8 cellular contexts compared by ENCODE assay signal in genomic region chr14:45251912-45252311, GRCh38. TPM values are rescaled to one million over a fixed set of nuclear protein-coding genes. Genes with fewer than 3 reads are reported as not detected.
A peak's percentile ranks its signal among the peaks of the same experiment; 100 is the strongest.
DNase-seq lines count a peak whose midpoint lies in the region; ATAC-seq, FAIRE-seq and TF ChIP-seq lines count a peak whose summit lies in the region.

No MANE protein-coding gene starts in this region.

- H2BK20ac ChIP-seq in H1 (ENCODE audit: low read length): no peak overlapping the region

- peaks cover 16% of the 10 kb centered on the region for H3F3A ChIP-seq in DOHH2 (ENCODE audit: control insufficient read depth, insufficient read depth)

- H3K79me1 ChIP-seq in H1 (ENCODE audit: low read depth, low read length): no peaks in the 10 kb centered on the region; the same call in 1 of the 2 replicates

- H2AK5ac ChIP-seq in H1 (ENCODE audit: low read depth, low read length): no peak overlapping the region

- WGBS in H1 (ENCODE audit: extremely low coverage in 1 of 2, insufficient coverage in 1 of 2, insufficient read length in 1 of 2, insufficient replicate concordance in 2 of 2, low coverage in 1 of 2, low lambda C conversion rate in 2 of 2, missing lambda C conversion rate in 1 of 2), 2 experiments: 39% methylated on average over 5 of the region's 5 CpGs; no CpG with 5 or more reads in 1 of the 2 experiments

- no peak overlapping the region for H4K8ac ChIP-seq in H1 (ENCODE audit: extremely low read depth, insufficient read depth, low read length)

- no peak overlapping the region for H4K5ac ChIP-seq in H1 (ENCODE audit: insufficient read length, low read depth, low read length)

- H4K20me1 ChIP-seq in DOHH2 (ENCODE audit: control insufficient read depth, insufficient read depth, low read depth, low read length) (peaks cover 28% of the 10 kb centered on the region), H1 (replicated peaks in 1 of 2; ENCODE audit: control insufficient read depth in 1 of 2, insufficient read depth in 2 of 2, low read length in 2 of 2) (peaks cover under 1 to 2% of the 10 kb centered on the region in 2 experiments)

- H3K4me1 ChIP-seq in DOHH2 (ENCODE audit: control insufficient read depth, low read length) (peaks cover 40% of the 10 kb centered on the region), H1 (replicated peaks in 1 of 4; ENCODE audit: control insufficient read depth in 3 of 4, insufficient read depth in 4 of 4, low read length in 3 of 4) (peaks cover 0 to 5% (median 0%) of the 10 kb centered on the region in 4 experiments; a peak in 1 of 7 replicates), neuron (ENCODE audit: insufficient read depth, low read length) (peaks cover 11% of the 10 kb centered on the region)

- no peak for TF ChIP-seq EP300 in H1 (IDR thresholded peaks at IDR 0.05; ENCODE audit: borderline replicate concordance in 1 of 2, low read depth in 2 of 2, low read length in 2 of 2)

- H2AFZ ChIP-seq in H1 (ENCODE audit: low read length): no peak overlapping the region
- H2AFZ ChIP-seq in neuron (ENCODE audit: low read depth, low read length): peak overlapping the region; percentile 38

- 0 out of 2 replicates have a peak, but pooled peaks have one; percentile 27 for TF ChIP-seq POLR2A in Raji (IDR thresholded peaks at IDR 0.05; ENCODE audit: insufficient read depth, low read depth, low read length)
- no peak for TF ChIP-seq POLR2A in H1 (IDR thresholded peaks at IDR 0.05; ENCODE audit: control extremely low read depth in 1 of 2, low read depth in 2 of 2, low read length in 2 of 2)

- no peaks in the 10 kb centered on the region for H3K27me3 ChIP-seq in DOHH2 (ENCODE audit: control insufficient read depth, low read length)
- H3K27me3 ChIP-seq in H1 (replicated peaks in 1 of 4; ENCODE audit: control insufficient read depth in 3 of 4, extremely low read depth in 1 of 4, insufficient read depth in 3 of 4, low read length in 3 of 4): no peaks in the 10 kb centered on the region; a peak in 1 of 7 replicates
- no peaks in the 10 kb centered on the region for H3K27me3 ChIP-seq in neuron (ENCODE audit: insufficient read depth, low read length)

- no peak for TF ChIP-seq CTCF in DOHH2 (IDR thresholded peaks at IDR 0.05; ENCODE audit: low read depth, low read length, poor library complexity, severe bottlenecking)
- TF ChIP-seq CTCF in H1 (IDR thresholded peaks at IDR 0.05; ENCODE audit: control extremely low read depth in 1 of 3, insufficient read depth in 1 of 3, low read depth in 1 of 3, low read length in 3 of 3): no peak

- H3K9ac ChIP-seq in H1 (replicated peaks in 1 of 4; ENCODE audit: extremely low read depth in 1 of 4, low read depth in 3 of 4, low read length in 3 of 4): peak overlapping the region in 1 of 4 experiments; percentile 45; a peak in 1 of 7 replicates

- peak; percentile 44 for ATAC-seq in GM19397 (IDR thresholded peaks at IDR 0.05; ENCODE audit: unreplicated experiment)
- ATAC-seq in HG03378 (IDR thresholded peaks at IDR 0.05; ENCODE audit: unreplicated experiment): peak; percentile 75

- H3K9me2 ChIP-seq in DOHH2 (replicated peaks; ENCODE audit: control insufficient read depth, low read length): no peaks in the 10 kb centered on the region

- H3K23ac ChIP-seq in H1 (ENCODE audit: insufficient read length): no peak overlapping the region

- peak overlapping the region; percentile 77 for H3K4me2 ChIP-seq in DOHH2 (ENCODE audit: low read length)
- peak overlapping the region; percentile 66 to 83 for H3K4me2 ChIP-seq in H1 (ENCODE audit: insufficient read depth in 1 of 2, low read depth in 2 of 2, low read length in 2 of 2)

- CTCF ChIA-PET in H1 (lab: Charles Lee; ENCODE audit: partially characterized antibody): interaction anchor here (0.7 to 8.6 kb wide), 5 partner anchors 17 to 122 kb away, joined by 3 to 85 read pairs (median 3); partner anchors contain the start of gene FKBP3

- no peak overlapping the region for H2BK5ac ChIP-seq in H1 (ENCODE audit: low read depth, low read length)

- H2BK12ac ChIP-seq in H1 (ENCODE audit: low read depth, low read length): no peak overlapping the region

- H4K91ac ChIP-seq in H1 (replicated peaks; ENCODE audit: insufficient read length, low read length): no peak overlapping the region

- H3K56ac ChIP-seq in H1 (replicated peaks; ENCODE audit: insufficient read length, low read depth, low read length): no peak overlapping the region

- TF ChIP-seq RAD21 in H1 (IDR thresholded peaks at IDR 0.05 in 1 of 2, conservative IDR thresholded peaks at IDR 0.05 in 1 of 2; ENCODE audit: low read depth in 2 of 2, low read length in 2 of 2): no peak

- H3K27ac ChIP-seq in DOHH2 (ENCODE audit: low read depth, low read length) (peak overlapping the region; percentile 87), H1 (ENCODE audit: low read depth, low read length) (no peak overlapping the region)

- no peak overlapping the region for H2BK15ac ChIP-seq in H1 (ENCODE audit: low read length)

- H3K14ac ChIP-seq in H1 (ENCODE audit: insufficient read length): no peak overlapping the region

- FAIRE-seq in H1 (lab: Jason Lieb, UNC): no peak

- H2BK120ac ChIP-seq in H1 (replicated peaks; ENCODE audit: low read depth, low read length): no peak overlapping the region

- DNase-seq in H1 (ENCODE audit: low read depth in 1 of 2, low spot score in 2 of 2) (no peak), DMS153 (lab: John Stamatoyannopoulos, UW) (no peak)
- DNase-seq in stimulated activated CD4-positive, alpha-beta T cell treated with anti-CD3 and anti-CD28 coated beads, Interleukin-2, amount 100 ng/mL, for 24 hours: no peak

- peaks cover 2% of the 10 kb centered on the region; the same call in 1 of the 2 replicates for H3K23me2 ChIP-seq in H1 (ENCODE audit: low read depth, low read length)

- H3K9me3 ChIP-seq in DOHH2 (ENCODE audit: control insufficient read depth, insufficient read depth, low read length) (peaks cover 8% of the 10 kb centered on the region; the same call in 1 of the 2 replicates), H1 (ENCODE audit: insufficient read depth in 2 of 2, low read depth in 1 of 2, low read length in 1 of 2) (no peaks in the 10 kb centered on the region), neuron (ENCODE audit: low read length) (peaks cover 2% of the 10 kb centered on the region)

- POLR2A ChIA-PET in H1 (lab: Charles Lee; ENCODE audit: partially characterized antibody): interaction anchor here (0.9 to 1.3 kb wide), 3 partner anchors 9 to 355 kb away, joined by 3 to 5 read pairs (median 3); no protein-coding TSS in a partner anchor

- H3K18ac ChIP-seq in H1 (ENCODE audit: extremely low read depth, low read length): no peak overlapping the region

- H3K4ac ChIP-seq in H1 (replicated peaks; ENCODE audit: insufficient read length, low read depth, low read length): no peak overlapping the region

- peaks cover 44% of the 10 kb centered on the region for H3K36me3 ChIP-seq in DOHH2 (ENCODE audit: control insufficient read depth, low read length)
- no peaks in the 10 kb centered on the region for H3K36me3 ChIP-seq in H1 (ENCODE audit: control insufficient read depth in 2 of 4, insufficient read depth in 4 of 4, low read length in 3 of 4)
- no peaks in the 10 kb centered on the region for H3K36me3 ChIP-seq in neuron (ENCODE audit: insufficient read depth, low read length)

- H3K4me3 ChIP-seq in DOHH2 (ENCODE audit: low read length) (peak overlapping the region; percentile 97), H1 (ENCODE audit: extremely low read depth in 1 of 4, insufficient read depth in 2 of 4, low read depth in 3 of 4, low read length in 4 of 4) (peak overlapping the region; percentile 93 to 99 (median 94)), neuron (ENCODE audit: low read length) (peak overlapping the region; percentile 86)

- H3K79me2 ChIP-seq in DOHH2 (ENCODE audit: control insufficient read depth, low read length): peaks cover 64% of the 10 kb centered on the region
- H3K79me2 ChIP-seq in H1 (ENCODE audit: control insufficient read depth in 1 of 2, insufficient read depth in 2 of 2, low read length in 2 of 2): peaks cover 35 to 61% of the 10 kb centered on the region in 2 experiments

TF ChIP-seq in H1, 55 proteins besides CTCF, POLR2A, EP300 and RAD21 (continues in another document):
- TF ChIP-seq CBX8 (IDR thresholded peaks at IDR 0.05; ENCODE audit: borderline replicate concordance, low read depth, low read length): no peak
- no peak for TF ChIP-seq KDM5A (IDR thresholded peaks at IDR 0.05; ENCODE audit: low read length)
- no peak for TF ChIP-seq CHD2 (IDR thresholded peaks at IDR 0.05; ENCODE audit: low read length)
- TF ChIP-seq NRF1 (IDR thresholded peaks at IDR 0.05; ENCODE audit: low read depth, low read length): no peak
- no peak for TF ChIP-seq BRCA1 (IDR thresholded peaks at IDR 0.05; ENCODE audit: low read depth, low read length)
- TF ChIP-seq SP4 (IDR thresholded peaks at IDR 0.05; ENCODE audit: low read length): no peak
- TF ChIP-seq, protein P1, sequence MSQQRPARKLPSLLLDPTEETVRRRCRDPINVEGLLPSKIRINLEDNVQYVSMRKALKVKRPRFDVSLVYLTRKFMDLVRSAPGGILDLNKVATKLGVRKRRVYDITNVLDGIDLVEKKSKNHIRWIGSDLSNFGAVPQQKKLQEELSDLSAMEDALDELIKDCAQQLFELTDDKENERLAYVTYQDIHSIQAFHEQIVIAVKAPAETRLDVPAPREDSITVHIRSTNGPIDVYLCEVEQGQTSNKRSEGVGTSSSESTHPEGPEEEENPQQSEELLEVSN (IDR thresholded peaks at IDR 0.05): no peak
- TF ChIP-seq TCF12 (IDR thresholded peaks at IDR 0.05; ENCODE audit: low read depth, low read length): no peak
- TF ChIP-seq TEAD4 (IDR thresholded peaks at IDR 0.05; ENCODE audit: low read depth, low read length): no peak
- TF ChIP-seq SAP30 (IDR thresholded peaks at IDR 0.05; ENCODE audit: insufficient read depth, insufficient replicate concordance, low read length): no peak
- TF ChIP-seq MAX (IDR thresholded peaks at IDR 0.05): no peak
- no peak for TF ChIP-seq FOSL1 (IDR thresholded peaks at IDR 0.05; ENCODE audit: insufficient read depth, low read depth, low read length)
- TF ChIP-seq HDAC2 (IDR thresholded peaks at IDR 0.05; ENCODE audit: borderline replicate concordance in 1 of 2, low read depth in 2 of 2, low read length in 2 of 2): no peak

RNA-seq across cellular contexts. Expression of gene MIS18BP1, which starts 1.1 kb away (rescaled TPM):
- total RNA-seq in H1 (2021; fragmentation: NEBNext Ultra II Directional; extraction: Animal tissue kit (Norgen Biotek cat#: 25700)): 73.0 and 80.5 TPM in 2 replicates
- 12.8 and 13.1 TPM in 2 replicates for polyA plus RNA-seq in H1 (2011; rRNA removed)
- 31.6 TPM for polyA plus RNA-seq in H1 (2011; cell fraction: cytosol; rRNA removed)
- polyA plus RNA-seq in H1 (2011; cell fraction: nucleus; rRNA removed): 12.6 TPM
- polyA plus RNA-seq in H1 (2012, experiment 1 of 2): 36.2 to 50.2 TPM (median 38.6 TPM) in 4 replicates
- polyA plus RNA-seq in H1 (2012, experiment 2 of 2): 2.7 TPM
- polyA plus RNA-seq in H1 (2013, experiment 1 of 2): 65.7 TPM
- polyA plus RNA-seq in H1 (2013, experiment 2 of 2): 60.2 TPM
- 22.4 and 38.9 TPM in 2 replicates for polyA minus RNA-seq in H1 (2011; rRNA and poly(A)+ RNA removed)
- polyA minus RNA-seq in H1 (2011; cell fraction: cytosol; rRNA and poly(A)+ RNA removed): 49.8 TPM
- polyA minus RNA-seq in H1 (2011; cell fraction: nucleus; rRNA and poly(A)+ RNA removed): 71.2 TPM
